In genomic region chr9:101418518-101419111, GRCh38 we compare ENCODE assay signal across 27 cellular contexts. TPM values are rescaled to one million over a fixed set of nuclear protein-coding genes. Genes with fewer than 3 reads are reported as not detected.
DNase-seq lines count a peak whose midpoint lies in the region; ATAC-seq and TF ChIP-seq lines count a peak whose summit lies in the region.
"Had no signal": no experiment of that assay in that cellular context is flagged by ENCODE, and none has a peak within 500 bp of the region (broad histone marks: within the 10 kb centered on the region; RNA-seq: fewer than 3 reads in every experiment).

No MANE protein-coding gene starts in this region.

- POLR2A ChIA-PET in activated CD4-positive, alpha-beta T cell treated with anti-CD3 and anti-CD28 coated beads for 36 hours (lab: Charles Lee) = no interaction called here

- 0 out of 2 replicates have a peak, but pooled peaks cover 3% of the 10 kb centered on the region for H3K36me3 ChIP-seq in SJCRH30
- no peaks in the 10 kb centered on the region for H3K36me3 ChIP-seq in effector memory CD4-positive, alpha-beta T cell (ENCODE audit: control insufficient read depth, insufficient read depth, low read length)
- H3K36me3 ChIP-seq: neural progenitor cell, transverse colon had no signal

- H3K9me3 Mint-ChIP-seq in HFFc6 = peaks cover 2% of the 10 kb centered on the region
- peaks cover 29% of the 10 kb centered on the region for H3K9me3 Mint-ChIP-seq in nephron progenitor cell
- H3K9me3 Mint-ChIP-seq in activated CD4-positive, alpha-beta T cell treated with anti-CD3 and anti-CD28 coated beads for 36 hours (ENCODE audit: low read depth) = peaks cover 51% of the 10 kb centered on the region

- no peak for TF ChIP-seq CTCF in HFFc6 (IDR thresholded peaks at IDR 0.05)
- no peak for TF ChIP-seq CTCF in fibroblast of mammary gland (conservative IDR thresholded peaks at IDR 0.05; ENCODE audit: control insufficient read depth, insufficient read depth, low read depth, low read length)
- no peak for TF ChIP-seq CTCF in nephron progenitor cell (IDR thresholded peaks at IDR 0.05)

- CTCF ChIA-PET in activated CD4-positive, alpha-beta T cell treated with anti-CD3 and anti-CD28 coated beads for 36 hours (lab: Charles Lee) = no interaction called here

- H3K27me3 Mint-ChIP-seq in HFFc6 (ENCODE audit: insufficient read depth) (peaks cover 2% of the 10 kb centered on the region; the same call in 1 of the 2 replicates), nephron progenitor cell (ENCODE audit: low read depth, poor library complexity) (peaks cover 2% of the 10 kb centered on the region)
- peaks cover 2% of the 10 kb centered on the region for H3K27me3 Mint-ChIP-seq in activated CD4-positive, alpha-beta T cell treated with anti-CD3 and anti-CD28 coated beads for 36 hours
- H3K27me3 Mint-ChIP-seq: activated naive CD8-positive, alpha-beta T cell treated with anti-CD3 and anti-CD28 coated beads for 36 hours; brain had no signal

- no peak overlapping the region for H3K27ac Mint-ChIP-seq in HFFc6
- H3K27ac Mint-ChIP-seq in nephron progenitor cell = peak overlapping the region; percentile 18
- H3K27ac Mint-ChIP-seq in activated CD4-positive, alpha-beta T cell treated with anti-CD3 and anti-CD28 coated beads for 36 hours = no peak overlapping the region
- H3K27ac Mint-ChIP-seq: activated naive CD8-positive, alpha-beta T cell treated with anti-CD3 and anti-CD28 coated beads for 36 hours; activated T-helper 2 cell treated with anti-CD3 and anti-CD28 coated beads, Interferon-gamma antibody, Interleukin-2, Interleukin-4, amounts not matched to agents 10 μg/mL and 5 μg/mL and 100 μg/mL, durations not matched to agents 14 hours and 24 hours and 36 hours; brain; CD8-positive, alpha-beta T cell; H9; neural progenitor cell had no signal

- H3K4me3 ChIP-seq in SJCRH30 = no peak overlapping the region
- no peak overlapping the region for H3K4me3 ChIP-seq in fibroblast of mammary gland (ENCODE audit: control insufficient read depth, low read depth, low read length)
- H3K4me3 ChIP-seq in effector memory CD4-positive, alpha-beta T cell (ENCODE audit: insufficient read depth, low read depth, low read length, poor library complexity, severe bottlenecking) = no peak overlapping the region
- H3K4me3 ChIP-seq: neural progenitor cell, psoas muscle, spleen, stomach, transverse colon had no signal

- DNase-seq in HFFc6 (peak; percentile 11), SJCRH30 (peak; percentile 27 to 57), fibroblast of mammary gland (ENCODE audit: low read depth) (peak; percentile 59), nephron progenitor cell (no peak)
- no peak for DNase-seq in activated CD4-positive, alpha-beta T cell treated with anti-CD3 and anti-CD28 coated beads for 36 hours
- DNase-seq in effector memory CD4-positive, alpha-beta T cell = no peak
- DNase-seq: activated CD4-positive, alpha-beta T cell treated with anti-CD3 and anti-CD28 coated beads, Interleukin-2, amount 50 U/mL, for 1 hour; activated CD8-positive, alpha-beta memory T cell treated with anti-CD3 and anti-CD28 coated beads, Interleukin-2, amount 50 U/mL, for 4 hours; activated naive CD8-positive, alpha-beta T cell treated with anti-CD3 and anti-CD28 coated beads for 36 hours; CD8-positive, alpha-beta T cell; glutamatergic neuron; H9; Karpas-422; NCI-H1436 treated with DMSO at 0.1 percent for 48 hours; NCI-H526; psoas muscle; SHP77; spleen; stimulated activated CD4-positive, alpha-beta T cell treated with anti-CD3 and anti-CD28 coated beads, Interleukin-4, amount 100 ng/mL, for 24 hours; stomach; T-helper 1 cell; transverse colon had no signal

- H3K4me1 Mint-ChIP-seq in HFFc6 (ENCODE audit: low read depth) = peaks cover 7% of the 10 kb centered on the region; the same call in 1 of the 2 replicates
- H3K4me1 Mint-ChIP-seq in nephron progenitor cell = no peaks in the 10 kb centered on the region
- no peaks in the 10 kb centered on the region for H3K4me1 Mint-ChIP-seq in activated CD4-positive, alpha-beta T cell treated with anti-CD3 and anti-CD28 coated beads for 36 hours
- H3K4me1 Mint-ChIP-seq: activated naive CD8-positive, alpha-beta T cell treated with anti-CD3 and anti-CD28 coated beads for 36 hours; neural progenitor cell had no signal

- H3K36me3 Mint-ChIP-seq in HFFc6 (ENCODE audit: low read depth) (peaks cover 2% of the 10 kb centered on the region), nephron progenitor cell (ENCODE audit: low read depth) (peaks cover 32% of the 10 kb centered on the region)
- peaks cover 18% of the 10 kb centered on the region for H3K36me3 Mint-ChIP-seq in activated CD4-positive, alpha-beta T cell treated with anti-CD3 and anti-CD28 coated beads for 36 hours (ENCODE audit: low read depth)

- H3K27ac ChIP-seq in SJCRH30 = peak overlapping the region; percentile 6; the same call in 1 of the 2 replicates
- no peak overlapping the region for H3K27ac ChIP-seq in effector memory CD4-positive, alpha-beta T cell (ENCODE audit: insufficient read depth, low read length, poor library complexity, severe bottlenecking)
- H3K27ac ChIP-seq: neural progenitor cell, psoas muscle, spleen, stomach, transverse colon had no signal

- H3K9me3 ChIP-seq in SJCRH30 (replicated peaks) = no peaks in the 10 kb centered on the region
- peaks cover 20% of the 10 kb centered on the region for H3K9me3 ChIP-seq in effector memory CD4-positive, alpha-beta T cell (ENCODE audit: control insufficient read depth, low read length)

- intact Hi-C loops in activated CD4-positive, alpha-beta T cell treated with anti-CD3 and anti-CD28 coated beads for 36 hours (cut with DNase I, micrococcal nuclease) = no loop called here

- ATAC-seq in activated CD4-positive, alpha-beta T cell treated with anti-CD3 and anti-CD28 coated beads for 36 hours = no peak
- no peak for ATAC-seq in GM18909 (IDR thresholded peaks at IDR 0.05; ENCODE audit: poor library complexity, unreplicated experiment)
- ATAC-seq: CD8-positive, alpha-beta T cell; psoas muscle had no signal

- H3K4me1 ChIP-seq in SJCRH30 = peaks cover 12% of the 10 kb centered on the region
- H3K4me1 ChIP-seq in effector memory CD4-positive, alpha-beta T cell (ENCODE audit: control insufficient read depth, insufficient read depth, low read length, poor library complexity, severe bottlenecking) = no peaks in the 10 kb centered on the region
- H3K4me1 ChIP-seq: neural progenitor cell, psoas muscle, spleen, transverse colon had no signal

- H3K27me3 ChIP-seq in SJCRH30 = no peaks in the 10 kb centered on the region
- no peaks in the 10 kb centered on the region for H3K27me3 ChIP-seq in effector memory CD4-positive, alpha-beta T cell (replicated peaks; ENCODE audit: control insufficient read depth, insufficient read depth, low read length, poor library complexity, severe bottlenecking)
- H3K27me3 ChIP-seq: neural progenitor cell, spleen, stomach, transverse colon had no signal

- H3K4me3 Mint-ChIP-seq in HFFc6 = no peak overlapping the region
- H3K4me3 Mint-ChIP-seq in nephron progenitor cell = no peak overlapping the region
- H3K4me3 Mint-ChIP-seq in activated CD4-positive, alpha-beta T cell treated with anti-CD3 and anti-CD28 coated beads for 36 hours = no peak overlapping the region
- H3K4me3 Mint-ChIP-seq: activated naive CD8-positive, alpha-beta T cell treated with anti-CD3 and anti-CD28 coated beads for 36 hours; brain; CD8-positive, alpha-beta T cell; H9; neural progenitor cell had no signal

RNA-seq across cellular contexts. Expression of gene ALDOB, which starts 17.0 kb away (rescaled TPM):
- total RNA-seq in HFFc6 (2021; fragmentation: NEBNext Ultra II Directional; extraction: Animal tissue kit (Norgen Biotek cat#: 25700)) = not detected
- not detected in 2 replicates for total RNA-seq in SJCRH30 (2014; rRNA removed; shearing (Covaris generic))
- not detected for total RNA-seq in activated CD4-positive, alpha-beta T cell treated with anti-CD3 and anti-CD28 coated beads for 36 hours
- total RNA-seq: activated naive CD8-positive, alpha-beta T cell treated with anti-CD3 and anti-CD28 coated beads for 36 hours; activated T-helper 2 cell treated with anti-CD3 and anti-CD28 coated beads, Interferon-gamma antibody, Interleukin-2, Interleukin-4, amounts not matched to agents 10 μg/mL and 5 μg/mL and 100 μg/mL, durations not matched to agents 14 hours and 24 hours and 36 hours; CD8-positive, alpha-beta T cell; epithelial cell of proximal tubule; H9 had no signal

RNA-seq across cellular contexts. Expression of gene ZNF189, which starts 20.0 kb away (rescaled TPM):
- 10 to 100 TPM; 10.2 to 11.6 (median 11.2) TPM for total RNA-seq in HFFc6 (2021; fragmentation: NEBNext Ultra II Directional; extraction: Animal tissue kit (Norgen Biotek cat#: 25700))
- total RNA-seq in SJCRH30 (2014; rRNA removed; shearing (Covaris generic)) = 27.4 and 30.2 TPM in 2 replicates
- total RNA-seq in activated CD4-positive, alpha-beta T cell treated with anti-CD3 and anti-CD28 coated beads for 36 hours = 10 to 100 TPM; 10.2 to 13.1 TPM

RNA-seq across cellular contexts. Expression of gene MRPL50, which starts 20.2 kb away (rescaled TPM):
- total RNA-seq in HFFc6 (2021; fragmentation: NEBNext Ultra II Directional; extraction: Animal tissue kit (Norgen Biotek cat#: 25700)) = 10 to 100 TPM in 4 of 6 experiments, 1 to 10 TPM in 2; 9.6 to 11.2 (median 10.4) TPM
- 37.7 and 39.5 TPM in 2 replicates for total RNA-seq in SJCRH30 (2014; rRNA removed; shearing (Covaris generic))
- total RNA-seq in activated CD4-positive, alpha-beta T cell treated with anti-CD3 and anti-CD28 coated beads for 36 hours = 10 to 100 TPM; 15.5 to 17.0 TPM

RNA-seq across cellular contexts. Expression of gene BAAT, which starts 33.8 kb away (rescaled TPM):
- total RNA-seq in HFFc6 (2021; fragmentation: NEBNext Ultra II Directional; extraction: Animal tissue kit (Norgen Biotek cat#: 25700)) = under 1 TPM in 1 of 6 experiments, not detected in 5; 0.08 TPM
- total RNA-seq in SJCRH30 (2014; rRNA removed; shearing (Covaris generic)) = 0.10 TPM in 2 replicates
- under 1 TPM in 1 of 2 experiments, not detected in 1; 0.07 TPM for total RNA-seq in activated CD4-positive, alpha-beta T cell treated with anti-CD3 and anti-CD28 coated beads for 36 hours
- total RNA-seq: activated T-helper 2 cell treated with anti-CD3 and anti-CD28 coated beads, Interferon-gamma antibody, Interleukin-2, Interleukin-4, amounts not matched to agents 10 μg/mL and 5 μg/mL and 100 μg/mL, durations not matched to agents 14 hours and 24 hours and 36 hours; CD8-positive, alpha-beta T cell; epithelial cell of proximal tubule had no signal

Comparison
In these comparisons a context has a peak if more than half of its experiments do, and no peak if none do; other contexts are left out.
1. DNase-seq: peak in HFFc6 (single experiment), SJCRH30 (2 of 2) and fibroblast of mammary gland (single experiment); none in nephron progenitor cell (single experiment), activated CD4-positive, alpha-beta T cell treated with anti-CD3 and anti-CD28 coated beads for 36 hours (single experiment) and effector memory CD4-positive, alpha-beta T cell (0 of 3).